In the genomic region with DNA sequence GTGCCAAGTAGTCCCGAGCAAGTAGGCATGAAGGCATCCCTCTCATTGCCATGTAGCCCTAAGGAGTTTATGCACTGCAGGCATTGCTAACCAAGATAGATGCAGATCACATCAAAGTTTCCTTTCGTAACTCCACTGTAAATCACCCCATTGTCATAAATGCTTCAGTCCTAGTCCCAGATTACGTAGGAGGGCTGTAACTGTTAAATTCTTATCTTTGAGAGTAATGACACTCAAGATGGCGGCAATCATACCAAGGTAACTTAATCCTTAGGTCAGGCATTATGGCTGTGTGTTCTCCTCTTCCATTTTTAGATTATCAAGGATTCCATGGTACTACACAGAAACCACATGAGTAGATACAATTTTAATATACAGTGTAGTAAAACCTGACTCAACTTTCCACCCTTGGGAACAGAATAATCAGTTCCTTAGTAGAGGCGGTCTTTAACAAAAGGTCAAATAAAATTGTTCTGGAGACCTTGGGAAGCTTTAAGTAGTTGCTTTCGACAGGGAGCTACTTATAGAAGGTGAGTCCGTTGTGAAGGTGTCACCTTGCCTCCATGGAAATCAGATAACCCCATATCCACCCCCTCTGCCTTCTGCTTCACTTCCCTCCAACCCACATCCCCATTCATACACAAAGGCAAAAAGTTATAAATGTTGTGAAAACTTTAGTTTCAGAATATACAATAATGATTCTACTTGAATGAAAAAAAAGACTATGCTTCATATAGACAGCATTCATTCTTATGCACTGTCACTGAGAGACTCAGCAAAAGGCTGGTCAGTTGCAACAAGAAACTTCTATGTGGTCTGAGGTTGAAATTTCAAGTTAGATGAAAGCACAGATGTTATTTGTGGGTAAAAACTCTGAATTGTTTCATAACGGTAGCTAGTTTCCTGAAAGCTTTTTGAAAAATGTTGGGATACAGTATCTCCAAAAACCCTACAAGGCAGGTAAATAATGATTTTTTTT, we compare ENCODE assay signal across 11 cellular contexts.
DNase-seq lines count a peak whose midpoint lies in the region; ATAC-seq and TF ChIP-seq lines count a peak whose summit lies in the region.
"Had no signal": no experiment of that assay in that cellular context is flagged by ENCODE, and none has a peak within 500 bp of the region (broad histone marks: within the 10 kb centered on the region; RNA-seq: fewer than 3 reads in every experiment).

No MANE protein-coding gene starts in this region.

- DNase-seq in GM20000 (ENCODE audit: low spot score) (peak; percentile 14), LHCN-M2 (ENCODE audit: low read depth) (peak; percentile 65), kidney glomerular epithelial cell (lab: John Stamatoyannopoulos, UW) (no peak), LoVo (ENCODE audit: low spot score) (no peak), dermis blood vessel endothelial cell (no peak)
- no peak for DNase-seq in activated naive CD4-positive, alpha-beta T cell treated with anti-CD3 and anti-CD28 coated beads, Interleukin-2, amount 50 U/mL, for 16 hours
- DNase-seq: amygdala, NCI-H226, nephron progenitor cell had no signal

- no peak for TF ChIP-seq CTCF in GM20000 (IDR thresholded peaks at IDR 0.05; ENCODE audit: extremely low read depth, missing control alignments)

- ATAC-seq in GM18499 (IDR thresholded peaks at IDR 0.05; ENCODE audit: insufficient read depth, unreplicated experiment): peak; percentile 83
- ATAC-seq in HG02973 (IDR thresholded peaks at IDR 0.05; ENCODE audit: unreplicated experiment): peak; percentile 80

Comparison
In these comparisons a context has a peak if more than half of its experiments do, and no peak if none do; other contexts are left out.
1. DNase-seq: peak in GM20000 (single experiment) and LHCN-M2 (single experiment); none in kidney glomerular epithelial cell (single experiment), LoVo (single experiment), dermis blood vessel endothelial cell (single experiment) and activated naive CD4-positive, alpha-beta T cell treated with anti-CD3 and anti-CD28 coated beads, Interleukin-2, amount 50 U/mL, for 16 hours (single experiment).